In the genomic region with DNA sequence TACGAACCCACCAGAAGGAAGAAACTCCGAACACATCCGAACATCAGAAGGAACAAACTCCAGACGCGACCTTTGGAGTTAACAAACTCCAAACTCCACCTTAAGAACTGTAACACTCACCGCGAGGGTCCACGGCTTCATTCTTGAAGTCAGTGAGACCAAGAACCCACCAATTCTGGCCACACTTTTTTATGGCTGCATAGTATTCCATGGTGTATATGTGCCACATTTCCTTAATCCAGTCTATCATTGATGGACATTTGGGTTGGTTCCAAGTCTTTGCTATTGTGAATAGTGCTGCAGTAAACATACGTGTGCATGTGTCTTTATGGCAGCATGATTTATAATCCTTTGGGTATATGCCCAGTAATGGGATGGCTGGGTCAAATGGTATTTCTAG, we compare ENCODE assay signal across 2 cellular contexts. TPM values are rescaled to one million over a fixed set of nuclear protein-coding genes. Genes with fewer than 3 reads are reported as not detected.
"Had no signal": no experiment of that assay in that cellular context is flagged by ENCODE, and none has a peak within 500 bp of the region (broad histone marks: within the 10 kb centered on the region; RNA-seq: fewer than 3 reads in every experiment).

No MANE protein-coding gene starts in this region.

RNA-seq across cellular contexts. Expression of gene SRSF12, which starts 51.8 kb away (rescaled TPM):
- total RNA-seq: HT-29, HT1080 had no signal
